ENCODE assay signal across 11 cellular contexts in genomic region chr7:460374-461117, GRCh38. TPM values are rescaled to one million over a fixed set of nuclear protein-coding genes. Genes with fewer than 3 reads are reported as not detected.
DNase-seq lines count a peak whose midpoint lies in the region; ATAC-seq and TF ChIP-seq lines count a peak whose summit lies in the region.
"Had no signal": no experiment of that assay in that cellular context is flagged by ENCODE, and none has a peak within 500 bp of the region (broad histone marks: within the 10 kb centered on the region; RNA-seq: fewer than 3 reads in every experiment).

No MANE protein-coding gene starts in this region.

- no peak overlapping the region for H3K4me3 Mint-ChIP-seq in progenitor cell of endocrine pancreas (ENCODE audit: low read depth)
- no peak overlapping the region for H3K4me3 Mint-ChIP-seq in activated CD8-positive, alpha-beta T cell treated with anti-CD3 and anti-CD28 coated beads for 36 hours

- peak overlapping the region; percentile 45 for H3K27ac Mint-ChIP-seq in progenitor cell of endocrine pancreas
- no peak overlapping the region for H3K27ac Mint-ChIP-seq in activated CD8-positive, alpha-beta T cell treated with anti-CD3 and anti-CD28 coated beads for 36 hours

- POLR2A ChIA-PET in activated CD8-positive, alpha-beta T cell treated with anti-CD3 and anti-CD28 coated beads for 36 hours (lab: Charles Lee) = interaction anchor here (0.6 to 1.2 kb wide), 2 partner anchors 11 to 119 kb away, joined by 3 read pairs; no protein-coding TSS in a partner anchor

- H3K27me3 Mint-ChIP-seq in progenitor cell of endocrine pancreas = no peaks in the 10 kb centered on the region
- H3K27me3 Mint-ChIP-seq in activated CD8-positive, alpha-beta T cell treated with anti-CD3 and anti-CD28 coated beads for 36 hours = no peaks in the 10 kb centered on the region

- no peak overlapping the region for H3K27ac ChIP-seq in body of pancreas
- H3K27ac ChIP-seq: VCaP had no signal

- H3K9me3 Mint-ChIP-seq in progenitor cell of endocrine pancreas (ENCODE audit: low read depth) = no peaks in the 10 kb centered on the region
- H3K9me3 Mint-ChIP-seq in activated CD8-positive, alpha-beta T cell treated with anti-CD3 and anti-CD28 coated beads for 36 hours = no peaks in the 10 kb centered on the region

- DNase-seq in GM03348 (ENCODE audit: low spot score) = peak; percentile 52
- peak in 2 of 4 donors; percentile 25 to 39 for DNase-seq in body of pancreas
- DNase-seq in hepatic stellate cell (ENCODE audit: low spot score) = peak; percentile 96
- no peak for DNase-seq in progenitor cell of endocrine pancreas (ENCODE audit: low spot score, unreplicated experiment)
- DNase-seq in SKM-1 (lab: John Stamatoyannopoulos, UW; ENCODE audit: unreplicated experiment) = no peak
- no peak for DNase-seq in T-helper 2 cell
- DNase-seq in activated CD8-positive, alpha-beta T cell treated with anti-CD3 and anti-CD28 coated beads for 36 hours = no peak
- DNase-seq: activated effector memory CD4-positive, alpha-beta T cell treated with anti-CD3 and anti-CD28 coated beads, Interleukin-2, amount 50 U/mL, for 16 hours had no signal

- CTCF ChIA-PET in activated CD8-positive, alpha-beta T cell treated with anti-CD3 and anti-CD28 coated beads for 36 hours (lab: Charles Lee) = no interaction called here

- WGBS in body of pancreas, 2 donors = 60 to 66% methylated on average over 6 to 26 of the region's 26 CpGs

- H3K4me3 ChIP-seq in body of pancreas = no peak overlapping the region
- H3K4me3 ChIP-seq: lung had no signal

- peaks cover 19% of the 10 kb centered on the region for H3K4me1 ChIP-seq in body of pancreas

- no peaks in the 10 kb centered on the region for H3K36me3 Mint-ChIP-seq in progenitor cell of endocrine pancreas (ENCODE audit: insufficient read depth)
- H3K36me3 Mint-ChIP-seq in activated CD8-positive, alpha-beta T cell treated with anti-CD3 and anti-CD28 coated beads for 36 hours (ENCODE audit: low read depth) = no peaks in the 10 kb centered on the region

- intact Hi-C loops in body of pancreas (cut with DNase I) = no loop called here
- intact Hi-C loops in activated CD8-positive, alpha-beta T cell treated with anti-CD3 and anti-CD28 coated beads for 36 hours (cut with micrococcal nuclease) = no loop called here

- no peak for TF ChIP-seq POLR2A in body of pancreas (IDR thresholded peaks at IDR 0.05)

- no peaks in the 10 kb centered on the region for H3K27me3 ChIP-seq in body of pancreas

- peak; percentile 39 for ATAC-seq in body of pancreas
- no peak for ATAC-seq in GM21367 (IDR thresholded peaks at IDR 0.05; ENCODE audit: unreplicated experiment)
- no peak for ATAC-seq in activated CD8-positive, alpha-beta T cell treated with anti-CD3 and anti-CD28 coated beads for 36 hours

- no peaks in the 10 kb centered on the region for H3K36me3 ChIP-seq in body of pancreas (replicated peaks in 1 of 2; ENCODE audit: insufficient read depth in 1 of 2, low read depth in 2 of 2)

- TF ChIP-seq CTCF in body of pancreas (IDR thresholded peaks at IDR 0.05) (no peak), progenitor cell of endocrine pancreas (IDR thresholded peaks at IDR 0.05; ENCODE audit: unreplicated experiment) (no peak)
- TF ChIP-seq CTCF in activated CD8-positive, alpha-beta T cell treated with anti-CD3 and anti-CD28 coated beads for 36 hours (IDR thresholded peaks at IDR 0.05) = no peak

- peaks cover 6% of the 10 kb centered on the region for H3K4me1 Mint-ChIP-seq in progenitor cell of endocrine pancreas (ENCODE audit: low read depth)
- no peaks in the 10 kb centered on the region for H3K4me1 Mint-ChIP-seq in activated CD8-positive, alpha-beta T cell treated with anti-CD3 and anti-CD28 coated beads for 36 hours (ENCODE audit: low read depth)

- H3K9me3 ChIP-seq in body of pancreas = no peaks in the 10 kb centered on the region

RNA-seq across cellular contexts. Expression of gene PDGFA, which starts 59.1 kb away (rescaled TPM):
- total RNA-seq in body of pancreas = 10 to 100 TPM; 58.6 to 59.3 TPM
- total RNA-seq in progenitor cell of endocrine pancreas = 81.2 and 86.2 TPM in 2 replicates
- 10 to 100 TPM; 16.7 to 18.8 TPM for total RNA-seq in activated CD8-positive, alpha-beta T cell treated with anti-CD3 and anti-CD28 coated beads for 36 hours

Comparison
In these comparisons a context has a peak if more than half of its experiments do, and no peak if none do; other contexts are left out.
1. DNase-seq: peak in GM03348 (single experiment) and hepatic stellate cell (single experiment); none in progenitor cell of endocrine pancreas (single experiment), SKM-1 (single experiment), T-helper 2 cell (0 of 5) and activated CD8-positive, alpha-beta T cell treated with anti-CD3 and anti-CD28 coated beads for 36 hours (single experiment).